ENCODE assay signal across 23 cellular contexts in genomic region chr3:59258591-59258990, GRCh38.
"Had no signal": no experiment of that assay in that cellular context is flagged by ENCODE, and none has a peak within 500 bp of the region (broad histone marks: within the 10 kb centered on the region; RNA-seq: fewer than 3 reads in every experiment).

No MANE protein-coding gene starts in this region.

- H3K4me3 ChIP-seq: breast epithelium, tibial nerve had no signal

- H3K27ac ChIP-seq: breast epithelium, epithelial cell of prostate, tibial nerve had no signal

- H3K36me3 ChIP-seq: breast epithelium, tibial nerve had no signal

- FAIRE-seq: frontal cortex, kidney had no signal

- H3K9me3 ChIP-seq: breast epithelium, tibial nerve had no signal

- H3K4me1 ChIP-seq: breast epithelium, tibial nerve had no signal

- DNase-seq: activated CD4-positive, alpha-beta memory T cell treated with anti-CD3 and anti-CD28 coated beads, Interleukin-2, amount 10 ng/mL, durations not matched to agents 7 days and 5 days; activated CD4-positive, alpha-beta T cell treated with anti-CD3 and anti-CD28 coated beads for 1 hour; activated CD4-positive, alpha-beta T cell treated with anti-CD3 and anti-CD28 coated beads, Interleukin-2, amount 10 ng/mL, durations not matched to agents 7 days and 5 days; activated CD8-positive, alpha-beta memory T cell treated with anti-CD3 and anti-CD28 coated beads, Interleukin-2, amount 50 U/mL, for 48 hours; activated gamma-delta T cell treated with Interleukin-2 at 50 U/mL for 16 hours; activated naive CD4-positive, alpha-beta T cell treated with anti-CD3 and anti-CD28 coated beads, Interleukin-2, amount 50 U/mL, for 16 hours; activated T-cell treated with anti-CD3 and anti-CD28 coated beads, Interleukin-2, amount 50 U/mL, for 24 hours; amniotic stem cell; central memory CD4-positive, alpha-beta T cell; immature natural killer cell; kidney; left colon; naive thymus-derived CD8-positive, alpha-beta T cell; posterior cingulate gyrus; right cardiac atrium; stimulated activated CD4-positive, alpha-beta T cell treated with anti-CD3 and anti-CD28 coated beads, Interleukin-2, amount 100 ng/mL, for 48 hours; stimulated activated naive CD4-positive, alpha-beta T cell treated with Interleukin-2 at 50 U/mL for 16 hours; T-helper 1 cell had no signal

- ATAC-seq: activated T-helper 17 cell treated with anti-CD3 and anti-CD28 coated beads, Interleukin-2, amount 50 U/mL, for 72 hours; left colon; naive thymus-derived CD8-positive, alpha-beta T cell; right cardiac atrium had no signal

- H3K27me3 ChIP-seq: tibial nerve had no signal
